9 cellular contexts compared by ENCODE assay signal in genomic region chr5:168317521-168318147, GRCh38. TPM values are rescaled to one million over a fixed set of nuclear protein-coding genes. Genes with fewer than 3 reads are reported as not detected.
DNase-seq lines count a peak whose midpoint lies in the region; ATAC-seq and TF ChIP-seq lines count a peak whose summit lies in the region.
"Had no signal": no experiment of that assay in that cellular context is flagged by ENCODE, and none has a peak within 500 bp of the region (broad histone marks: within the 10 kb centered on the region; RNA-seq: fewer than 3 reads in every experiment).

No MANE protein-coding gene starts in this region.

- intact Hi-C loops in breast epithelium (cut with DNase I; ENCODE audit: low total_unique reads): no loop called here

- no peak for TF ChIP-seq POLR2A in breast epithelium (IDR thresholded peaks at IDR 0.05)

- TF ChIP-seq CTCF in breast epithelium (IDR thresholded peaks at IDR 0.05): no peak
- TF ChIP-seq CTCF in lung (IDR thresholded peaks at IDR 0.05; ENCODE audit: control extremely low read depth, extremely low read depth): no peak

- H3K4me1 ChIP-seq in breast epithelium (peaks cover 0 to 6% of the 10 kb centered on the region in 2 donors), lung (ENCODE audit: control insufficient read depth in 2 of 2, insufficient read depth in 2 of 2, low read length in 2 of 2) (peaks cover 0 to 15% of the 10 kb centered on the region in 2 donors)

- H3K4me3 ChIP-seq in breast epithelium (no peak overlapping the region), lung (no peak overlapping the region)

- no peaks in the 10 kb centered on the region for H3K4me1 Mint-ChIP-seq in stimulated activated naive B cell treated with anti-CD40 and anti-IgM and Interleukin-4, amounts not matched to agents 10 μg/mL and 1 μg/mL and 100 μg/mL, for 72 hours
- H3K4me1 Mint-ChIP-seq in immature natural killer cell: no peaks in the 10 kb centered on the region
- H3K4me1 Mint-ChIP-seq in natural killer cell treated with Interleukin-12 subunit alpha and Interleukin-12 subunit beta and Interleukin-15 and Interleukin-18, amount 100 ng/mL, for 72 hours (ENCODE audit: low read depth in 2 of 2): no peaks in the 10 kb centered on the region

- ATAC-seq in lung (ENCODE audit: insufficient read depth, low FRiP score) (peak; percentile 17), HG03378 (IDR thresholded peaks at IDR 0.05; ENCODE audit: unreplicated experiment) (no peak)
- ATAC-seq in stimulated activated naive B cell treated with anti-CD40 and anti-IgM and Interleukin-4, amounts not matched to agents 10 μg/mL and 1 μg/mL and 100 μg/mL, for 72 hours (replicated peaks): no peak
- no peak for ATAC-seq in natural killer cell treated with Interleukin-12 subunit alpha and Interleukin-12 subunit beta and Interleukin-15 and Interleukin-18, amount 100 ng/mL, for 72 hours

- H3K27me3 ChIP-seq in breast epithelium: no peaks in the 10 kb centered on the region
- H3K27me3 ChIP-seq in lung (ENCODE audit: control insufficient read depth, insufficient read depth): no peaks in the 10 kb centered on the region

- WGBS in lung, 2 donors: 26 to 58% methylated on average over 4 of the region's 4 CpGs

- no peak overlapping the region for H3K4me3 Mint-ChIP-seq in stimulated activated naive B cell treated with anti-CD40 and anti-IgM and Interleukin-4, amounts not matched to agents 10 μg/mL and 1 μg/mL and 100 μg/mL, for 72 hours
- no peak overlapping the region for H3K4me3 Mint-ChIP-seq in immature natural killer cell
- H3K4me3 Mint-ChIP-seq in natural killer cell treated with Interleukin-12 subunit alpha and Interleukin-12 subunit beta and Interleukin-15 and Interleukin-18, amount 100 ng/mL, for 72 hours: no peak overlapping the region

- H3K36me3 Mint-ChIP-seq in stimulated activated naive B cell treated with anti-CD40 and anti-IgM and Interleukin-4, amounts not matched to agents 10 μg/mL and 1 μg/mL and 100 μg/mL, for 72 hours: no peaks in the 10 kb centered on the region
- H3K36me3 Mint-ChIP-seq in immature natural killer cell: no peaks in the 10 kb centered on the region
- no peaks in the 10 kb centered on the region for H3K36me3 Mint-ChIP-seq in natural killer cell treated with Interleukin-12 subunit alpha and Interleukin-12 subunit beta and Interleukin-15 and Interleukin-18, amount 100 ng/mL, for 72 hours

- H3K9me3 Mint-ChIP-seq in stimulated activated naive B cell treated with anti-CD40 and anti-IgM and Interleukin-4, amounts not matched to agents 10 μg/mL and 1 μg/mL and 100 μg/mL, for 72 hours: peaks cover 0 to 1% of the 10 kb centered on the region in 2 donors
- H3K9me3 Mint-ChIP-seq in immature natural killer cell: no peaks in the 10 kb centered on the region
- no peaks in the 10 kb centered on the region for H3K9me3 Mint-ChIP-seq in natural killer cell treated with Interleukin-12 subunit alpha and Interleukin-12 subunit beta and Interleukin-15 and Interleukin-18, amount 100 ng/mL, for 72 hours

- DNase-seq in Caki2 (ENCODE audit: low read depth) (peak; percentile 78), NCI-H1092 (lab: John Stamatoyannopoulos, UW) (peak; percentile 29), breast epithelium (ENCODE audit: low spot score in 2 of 2) (no peak), lung (ENCODE audit: low spot score) (peak; percentile 48), immature natural killer cell (no peak)
- DNase-seq in stimulated activated naive B cell treated with anti-CD40 and anti-IgM and Interleukin-4, amounts not matched to agents 10 μg/mL and 1 μg/mL and 100 μg/mL, for 72 hours: no peak
- DNase-seq in natural killer cell treated with Interleukin-12 subunit alpha and Interleukin-12 subunit beta and Interleukin-15 and Interleukin-18, amount 100 ng/mL, for 72 hours (ENCODE audit: low spot score): no peak
- DNase-seq: RPMI8226 had no signal

- H3K27ac Mint-ChIP-seq in stimulated activated naive B cell treated with anti-CD40 and anti-IgM and Interleukin-4, amounts not matched to agents 10 μg/mL and 1 μg/mL and 100 μg/mL, for 72 hours: no peak overlapping the region
- no peak overlapping the region for H3K27ac Mint-ChIP-seq in immature natural killer cell
- H3K27ac Mint-ChIP-seq in natural killer cell treated with Interleukin-12 subunit alpha and Interleukin-12 subunit beta and Interleukin-15 and Interleukin-18, amount 100 ng/mL, for 72 hours: no peak overlapping the region

- no peaks in the 10 kb centered on the region for H3K36me3 ChIP-seq in breast epithelium
- no peaks in the 10 kb centered on the region for H3K36me3 ChIP-seq in lung (ENCODE audit: control insufficient read depth in 2 of 2, insufficient read depth in 2 of 2, low read length in 2 of 2)

- in situ Hi-C loops in Caki2 (cut with HindIII; ENCODE audit: low pct_unique_long_range_greater_than_20kb, low sequenced_read_pairs): no loop called here

- H3K27ac ChIP-seq in breast epithelium (peak overlapping the region; percentile 89), lung (ENCODE audit: low read depth in 1 of 2, low read length in 1 of 2) (peak overlapping the region in 1 of 2 donors; percentile 57)

- H3K9me3 ChIP-seq in breast epithelium (no peaks in the 10 kb centered on the region), lung (ENCODE audit: control insufficient read depth in 2 of 2, insufficient read depth in 1 of 2, low read length in 1 of 2) (no peaks in the 10 kb centered on the region)

- peaks cover 0 to 3% of the 10 kb centered on the region in 2 donors for H3K27me3 Mint-ChIP-seq in stimulated activated naive B cell treated with anti-CD40 and anti-IgM and Interleukin-4, amounts not matched to agents 10 μg/mL and 1 μg/mL and 100 μg/mL, for 72 hours
- H3K27me3 Mint-ChIP-seq in immature natural killer cell (ENCODE audit: low read depth in 3 of 3): peaks cover 0 to 5% (median 2%) of the 10 kb centered on the region in 3 donors
- H3K27me3 Mint-ChIP-seq in natural killer cell treated with Interleukin-12 subunit alpha and Interleukin-12 subunit beta and Interleukin-15 and Interleukin-18, amount 100 ng/mL, for 72 hours: peaks cover 2 to 7% of the 10 kb centered on the region in 2 donors

RNA-seq across cellular contexts. Expression of gene WWC1, which starts 26.2 kb away (rescaled TPM):
- 98.5 and 102 TPM in 2 replicates for total RNA-seq in Caki2 (2014; rRNA removed; shearing (Covaris generic); ENCODE audit: low replicate concordance)
- total RNA-seq in breast epithelium (10 to 100 TPM in 2 of 3 donors, under 1 TPM in 1; 0.96 to 59.9 (median 59.6) TPM), lung (10 to 100 TPM; 48.4 to 60.8 TPM)
- polyA plus RNA-seq in lung (10 to 100 TPM; 51.6 to 77.0 TPM), immature natural killer cell (under 1 TPM in 1 of 3 donors, not detected in 2; 0.40 TPM)
- total RNA-seq in natural killer cell treated with Interleukin-12 subunit alpha and Interleukin-12 subunit beta and Interleukin-15 and Interleukin-18, amount 100 ng/mL, for 72 hours: not detected

Comparison
In these comparisons a context has a peak if more than half of its experiments do, and no peak if none do; other contexts are left out.
1. DNase-seq: peak in Caki2 (single experiment), NCI-H1092 (single experiment) and lung (single experiment); none in breast epithelium (0 of 2), stimulated activated naive B cell treated with anti-CD40 and anti-IgM and Interleukin-4, amounts not matched to agents 10 μg/mL and 1 μg/mL and 100 μg/mL, for 72 hours (single experiment), immature natural killer cell (0 of 3) and natural killer cell treated with Interleukin-12 subunit alpha and Interleukin-12 subunit beta and Interleukin-15 and Interleukin-18, amount 100 ng/mL, for 72 hours (single experiment).